In the genomic region with DNA sequence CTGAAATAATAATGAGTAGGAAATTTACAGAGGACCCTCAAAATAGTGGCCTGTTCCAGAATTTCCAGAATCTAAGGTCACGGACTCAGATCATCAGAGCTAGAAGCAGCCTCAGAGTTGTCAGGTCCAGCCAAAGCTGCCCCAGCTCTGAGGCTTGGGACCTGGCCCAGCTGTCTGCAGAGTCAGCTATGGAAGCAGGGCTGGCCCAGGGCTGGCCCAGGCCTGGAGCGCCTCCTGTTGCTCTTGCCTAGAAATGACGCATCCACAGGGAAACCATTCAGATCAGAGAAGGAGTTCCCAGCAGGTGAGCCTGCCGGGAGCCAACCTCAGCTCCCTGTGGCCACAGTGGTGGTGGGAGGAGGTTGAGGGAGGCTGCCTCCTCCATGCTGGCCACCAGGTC, we compare ENCODE assay signal across 18 cellular contexts.
DNase-seq lines count a peak whose midpoint lies in the region; TF ChIP-seq lines count a peak whose summit lies in the region.
"Had no signal": no experiment of that assay in that cellular context is flagged by ENCODE, and none has a peak within 500 bp of the region (broad histone marks: within the 10 kb centered on the region; RNA-seq: fewer than 3 reads in every experiment).

No MANE protein-coding gene starts in this region.

- H3K4me1 ChIP-seq in OCI-LY3 (ENCODE audit: low read length): peaks cover 3% of the 10 kb centered on the region; the same call in 1 of the 2 replicates
- H3K4me1 ChIP-seq in osteoblast (ENCODE audit: insufficient read depth, low read length): no peaks in the 10 kb centered on the region
- no peaks in the 10 kb centered on the region for H3K4me1 ChIP-seq in tibial artery

- DNase-seq in DMS 273 (lab: John Stamatoyannopoulos, UW; ENCODE audit: unreplicated experiment): peak; percentile 7
- no peak for DNase-seq in DMS 273 treated with DMSO at 0.1 percent for 48 hours (lab: John Stamatoyannopoulos, UW)
- DNase-seq in H7: peak; percentile 33
- DNase-seq in osteoblast (ENCODE audit: insufficient read length, low spot score, missing footprints): peak; percentile 14
- DNase-seq in G401 (ENCODE audit: low spot score): no peak
- no peak for DNase-seq in stimulated activated CD4-positive, alpha-beta T cell treated with anti-CD3 and anti-CD28 coated beads, Interleukin-15, amount 100 ng/mL, for 24 hours
- no peak for DNase-seq in tibial artery
- DNase-seq: GDM1, HCEC 1CT, KBM-7, MM.1S, NCI-H1930, NCI-H2171, NCI-H446 treated with DMSO at 0.1 percent for 48 hours, NCI-H82 had no signal

- H3K79me2 ChIP-seq in OCI-LY3 (ENCODE audit: low read length) (no peaks in the 10 kb centered on the region), osteoblast (ENCODE audit: insufficient read depth, low read length) (no peaks in the 10 kb centered on the region)

- H2AFZ ChIP-seq in OCI-LY3 (ENCODE audit: low read depth, low read length) (no peak overlapping the region), osteoblast (ENCODE audit: low read length) (no peak overlapping the region)

- no peaks in the 10 kb centered on the region for H4K20me1 ChIP-seq in OCI-LY3 (ENCODE audit: insufficient read depth, low read length)
- H4K20me1 ChIP-seq in osteoblast (ENCODE audit: insufficient read depth, low read length): no peaks in the 10 kb centered on the region
- H4K20me1 ChIP-seq: BLaER1 treated with 17β-estradiol and CSF1 and Interleukin-3, amounts not matched to agents 10 nM and 100 nM had no signal

- in situ Hi-C loops in G401 (cut with HindIII; ENCODE audit: low sequenced_read_pairs): no loop called here

- H3K4me3 ChIP-seq in H7 (ENCODE audit: insufficient read depth, low read depth, low read length) (no peak overlapping the region), OCI-LY3 (ENCODE audit: low read length) (no peak overlapping the region), osteoblast (ENCODE audit: insufficient read depth, low read length) (no peak overlapping the region), tibial artery (no peak overlapping the region)
- H3K4me3 ChIP-seq: BLaER1 treated with 17β-estradiol and CSF1 and Interleukin-3, amounts not matched to agents 10 nM and 100 nM had no signal

- no peak overlapping the region for H3K9ac ChIP-seq in OCI-LY3 (ENCODE audit: low read length)
- H3K9ac ChIP-seq: BLaER1 treated with 17β-estradiol and CSF1 and Interleukin-3, amounts not matched to agents 10 nM and 100 nM had no signal

- H3K9me3 ChIP-seq in OCI-LY3 (ENCODE audit: insufficient read depth, low read length): no peaks in the 10 kb centered on the region
- H3K9me3 ChIP-seq in osteoblast (ENCODE audit: low read depth, low read length): no peaks in the 10 kb centered on the region
- no peaks in the 10 kb centered on the region for H3K9me3 ChIP-seq in tibial artery
- H3K9me3 ChIP-seq: BLaER1 treated with 17β-estradiol and CSF1 and Interleukin-3, amounts not matched to agents 10 nM and 100 nM had no signal

- intact Hi-C loops in tibial artery (cut with DNase I; ENCODE audit: low total_unique reads): no loop called here

- no peak overlapping the region for H3K27ac ChIP-seq in OCI-LY3 (ENCODE audit: low read length)
- no peak overlapping the region for H3K27ac ChIP-seq in osteoblast (ENCODE audit: low read depth, low read length)
- no peak overlapping the region for H3K27ac ChIP-seq in tibial artery
- H3K27ac ChIP-seq: 22Rv1; BLaER1 treated with 17β-estradiol and CSF1 and Interleukin-3, amounts not matched to agents 10 nM and 100 nM had no signal

- H3K27me3 ChIP-seq in H7 (ENCODE audit: control insufficient read depth, insufficient read depth, low read length): no peaks in the 10 kb centered on the region; the same call in 1 of the 2 replicates
- H3K27me3 ChIP-seq in OCI-LY3 (ENCODE audit: low read depth, low read length): no peaks in the 10 kb centered on the region
- peaks cover 9% of the 10 kb centered on the region for H3K27me3 ChIP-seq in osteoblast (ENCODE audit: insufficient read depth, low read length)
- H3K27me3 ChIP-seq in tibial artery: peaks cover 0 to 6% of the 10 kb centered on the region in 2 donors
- H3K27me3 ChIP-seq: BLaER1 treated with 17β-estradiol and CSF1 and Interleukin-3, amounts not matched to agents 10 nM and 100 nM had no signal

- H3K4me2 ChIP-seq in OCI-LY3 (ENCODE audit: low read length) (no peak overlapping the region), osteoblast (ENCODE audit: insufficient read depth, low read length) (no peak overlapping the region)
- H3K4me2 ChIP-seq: BLaER1 treated with 17β-estradiol and CSF1 and Interleukin-3, amounts not matched to agents 10 nM and 100 nM had no signal

- H3K36me3 ChIP-seq in H7 (replicated peaks; ENCODE audit: control insufficient read depth, insufficient read depth, low read length) (no peaks in the 10 kb centered on the region), OCI-LY3 (replicated peaks; ENCODE audit: low read depth, low read length) (no peaks in the 10 kb centered on the region), osteoblast (ENCODE audit: insufficient read depth, low read length) (no peaks in the 10 kb centered on the region), tibial artery (no peaks in the 10 kb centered on the region)
- H3K36me3 ChIP-seq: BLaER1 treated with 17β-estradiol and CSF1 and Interleukin-3, amounts not matched to agents 10 nM and 100 nM had no signal

- peak; percentile 58 for TF ChIP-seq CTCF in OCI-LY3 (IDR thresholded peaks at IDR 0.05; ENCODE audit: low read depth, low read length)
- TF ChIP-seq CTCF in osteoblast (IDR thresholded peaks at IDR 0.05; ENCODE audit: extremely low read depth, low read depth, low read length): no peak
- TF ChIP-seq CTCF in tibial artery (IDR thresholded peaks at IDR 0.05): no peak

Comparison
In these comparisons a context has a peak if more than half of its experiments do, and no peak if none do; other contexts are left out.
1. DNase-seq: peak in DMS 273 (single experiment), H7 (single experiment) and osteoblast (single experiment); none in DMS 273 treated with DMSO at 0.1 percent for 48 hours (single experiment), G401 (single experiment), stimulated activated CD4-positive, alpha-beta T cell treated with anti-CD3 and anti-CD28 coated beads, Interleukin-15, amount 100 ng/mL, for 24 hours (single experiment) and tibial artery (0 of 2).